In genomic region chr19:17268754-17269153, GRCh38 we compare ENCODE assay signal across 1 cellular context.
TF ChIP-seq lines count a peak whose summit lies in the region.

No MANE protein-coding gene starts in this region.

TF ChIP-seq in GM12878, 131 proteins besides CTCF, POLR2A, EP300 and RAD21:
- TF ChIP-seq NFXL1 (IDR thresholded peaks at IDR 0.05; ENCODE audit: borderline replicate concordance) = no peak
- TF ChIP-seq ATF3 (IDR thresholded peaks at IDR 0.05; ENCODE audit: borderline replicate concordance, extremely low read depth, low read depth, low read length) = no peak
- no peak for TF ChIP-seq BACH1 (IDR thresholded peaks at IDR 0.05; ENCODE audit: borderline replicate concordance)
- TF ChIP-seq RELB (IDR thresholded peaks at IDR 0.05; ENCODE audit: low read depth) = no peak
- no peak for TF ChIP-seq CEBPZ (IDR thresholded peaks at IDR 0.05; ENCODE audit: low read depth, low read length)
- no peak for TF ChIP-seq MLLT1 (IDR thresholded peaks at IDR 0.05)
- no peak for TF ChIP-seq SMAD5 (IDR thresholded peaks at IDR 0.05; ENCODE audit: low read depth)
- TF ChIP-seq SKIL (IDR thresholded peaks at IDR 0.05; ENCODE audit: low read depth, poor library complexity, severe bottlenecking) = no peak
- TF ChIP-seq ZBTB40 (IDR thresholded peaks at IDR 0.05; ENCODE audit: borderline replicate concordance) = no peak
- TF ChIP-seq CREM (IDR thresholded peaks at IDR 0.05; ENCODE audit: low read depth) = no peak
- no peak for TF ChIP-seq POLR2AphosphoS2 (IDR thresholded peaks at IDR 0.05; ENCODE audit: low read depth, low read length)
- no peak for TF ChIP-seq HDAC2 (IDR thresholded peaks at IDR 0.05)
- no peak for TF ChIP-seq TBL1XR1 (IDR thresholded peaks at IDR 0.05; ENCODE audit: low read depth, low read length)
- TF ChIP-seq BCL11A (IDR thresholded peaks at IDR 0.05; ENCODE audit: low read depth, low read length) = no peak
- no peak for TF ChIP-seq ZNF592 (IDR thresholded peaks at IDR 0.05)
- no peak for TF ChIP-seq CBX3 (IDR thresholded peaks at IDR 0.05; ENCODE audit: borderline replicate concordance, low read depth)
- no peak for TF ChIP-seq JUND (IDR thresholded peaks at IDR 0.05; ENCODE audit: low read depth, low read length)
- TF ChIP-seq ZBTB11 (CRISPR knock-in tag; IDR thresholded peaks at IDR 0.05) = no peak
- TF ChIP-seq BCLAF1 (IDR thresholded peaks at IDR 0.05) = no peak
TF ChIP-seq in GM12878: peak in this region for 0.
